20 cellular contexts compared by ENCODE assay signal in the genomic region with DNA sequence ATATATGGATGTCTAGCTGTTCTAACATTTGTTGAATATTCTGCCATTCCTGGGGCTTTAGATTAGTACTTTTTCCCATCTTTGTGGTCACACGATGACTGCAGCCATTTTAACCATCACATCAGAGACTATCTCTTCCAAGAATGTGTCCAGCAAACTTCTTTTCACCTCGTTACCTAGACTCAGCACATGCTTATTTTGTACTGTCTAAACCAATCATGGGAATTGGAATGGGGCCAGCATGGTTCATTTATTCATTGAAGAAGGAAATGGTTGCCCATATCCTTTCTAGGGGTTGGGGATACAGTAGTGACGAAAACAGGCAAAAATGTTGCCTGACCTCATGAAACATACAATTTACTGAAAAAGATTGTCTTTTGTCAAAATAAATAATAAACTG.
"Had no signal": no experiment of that assay in that cellular context is flagged by ENCODE, and none has a peak within 500 bp of the region (broad histone marks: within the 10 kb centered on the region; RNA-seq: fewer than 3 reads in every experiment).

No MANE protein-coding gene starts in this region.

- H3K27ac Mint-ChIP-seq: activated CD8-positive, alpha-beta memory T cell treated with anti-CD3 and anti-CD28 coated beads, Interleukin-2, amount 10 ng/mL, durations not matched to agents 7 days and 5 days; stimulated activated naive CD8-positive, alpha-beta T cell treated with anti-CD3 and anti-CD28 coated beads, Interleukin-15, Interleukin-2, amounts not matched to agents 100 ng/mL and 50 ng/mL, for 24 hours had no signal

- H3K9me3 Mint-ChIP-seq: activated naive CD4-positive, alpha-beta T cell treated with anti-CD3 and anti-CD28 coated beads, Interleukin-2, amount 50 U/mL, for 24 hours; activated T-cell treated with anti-CD3 and anti-CD28 coated beads, Interleukin-2, amount 50 U/mL, for 24 hours; stimulated activated naive CD8-positive, alpha-beta T cell treated with anti-CD3 and anti-CD28 coated beads, Interleukin-15, Interleukin-2, amounts not matched to agents 100 ng/mL and 50 ng/mL, for 24 hours had no signal

- ATAC-seq: activated CD8-positive, alpha-beta memory T cell treated with anti-CD3 and anti-CD28 coated beads, Interleukin-2, amount 10 ng/mL, durations not matched to agents 7 days and 5 days; esophagus mucosa; left cardiac atrium; lower lobe of right lung had no signal

- H3K36me3 ChIP-seq: colonic mucosa, lower lobe of right lung, right atrium auricular region, suprapubic skin had no signal

- H3K4me3 ChIP-seq: colonic mucosa, lower lobe of right lung, right atrium auricular region, skin epidermis, suprapubic skin had no signal

- H3K27me3 ChIP-seq: colonic mucosa, right atrium auricular region, suprapubic skin had no signal

- FAIRE-seq: endometrium had no signal

- H3K27me3 Mint-ChIP-seq: activated CD8-positive, alpha-beta memory T cell treated with anti-CD3 and anti-CD28 coated beads, Interleukin-2, amount 10 ng/mL, durations not matched to agents 7 days and 5 days; activated naive CD4-positive, alpha-beta T cell treated with anti-CD3 and anti-CD28 coated beads, Interleukin-2, amount 50 U/mL, for 24 hours; activated T-cell treated with anti-CD3 and anti-CD28 coated beads, Interleukin-2, amount 50 U/mL, for 24 hours; stimulated activated naive CD8-positive, alpha-beta T cell treated with anti-CD3 and anti-CD28 coated beads, Interleukin-15, Interleukin-2, amounts not matched to agents 100 ng/mL and 50 ng/mL, for 24 hours had no signal

- H3K9me3 ChIP-seq: colonic mucosa, lower lobe of right lung, right atrium auricular region, suprapubic skin had no signal

- DNase-seq: activated CD4-positive, alpha-beta T cell treated with anti-CD3 and anti-CD28 coated beads, Interleukin-2, amount 50 U/mL, for 48 hours; activated CD8-positive, alpha-beta memory T cell treated with anti-CD3 and anti-CD28 coated beads, Interleukin-2, amount 10 ng/mL, durations not matched to agents 7 days and 5 days; activated effector memory CD4-positive, alpha-beta T cell treated with anti-CD3 and anti-CD28 coated beads, Interleukin-2, amount 50 U/mL, for 16 hours; activated T-cell treated with anti-CD3 and anti-CD28 coated beads, Interleukin-2, amount 50 U/mL, for 24 hours; amniotic stem cell; colonic mucosa; left cardiac atrium; lower lobe of right lung; nucleus accumbens; stimulated activated CD4-positive, alpha-beta T cell treated with anti-CD3 and anti-CD28 coated beads, Interleukin-15, amount 100 ng/mL, for 24 hours; stimulated activated CD4-positive, alpha-beta T cell treated with anti-CD3 and anti-CD28 coated beads, Interleukin-4, amount 100 ng/mL, for 24 hours; T1000; trophoblast cell had no signal

- H3K27ac ChIP-seq: colonic mucosa, lower lobe of right lung, right atrium auricular region, skin epidermis, suprapubic skin had no signal
